In genomic region chr12:57891639-57892228, GRCh38 we compare ENCODE assay signal across 19 cellular contexts. TPM values are rescaled to one million over a fixed set of nuclear protein-coding genes. Genes with fewer than 3 reads are reported as not detected.
DNase-seq lines count a peak whose midpoint lies in the region; ATAC-seq and TF ChIP-seq lines count a peak whose summit lies in the region.
"Had no signal": no experiment of that assay in that cellular context is flagged by ENCODE, and none has a peak within 500 bp of the region (broad histone marks: within the 10 kb centered on the region; RNA-seq: fewer than 3 reads in every experiment).

No MANE protein-coding gene starts in this region.

- no peaks in the 10 kb centered on the region for H3K27me3 ChIP-seq in dorsolateral prefrontal cortex
- H3K27me3 ChIP-seq in muscle layer of duodenum (ENCODE audit: low read depth, low read length) = no peaks in the 10 kb centered on the region
- H3K27me3 ChIP-seq in thoracic aorta (replicated peaks; ENCODE audit: insufficient read depth) = no peaks in the 10 kb centered on the region
- H3K27me3 ChIP-seq in CD4-positive, alpha-beta T cell (ENCODE audit: control insufficient read depth, insufficient read depth, low read length) = no peaks in the 10 kb centered on the region

- no peak overlapping the region for H3K4me3 Mint-ChIP-seq in CD4-positive, alpha-beta T cell
- H3K4me3 Mint-ChIP-seq: activated naive CD4-positive, alpha-beta T cell treated with anti-CD3 and anti-CD28 coated beads, Interleukin-2, amount 10 ng/mL, durations not matched to agents 7 days and 5 days; natural killer cell treated with Interleukin-12 subunit alpha and Interleukin-12 subunit beta and Interleukin-15 and Interleukin-18, amount 100 ng/mL, for 72 hours; T-helper 1 cell treated with Interleukin-12 subunit alpha and Interleukin-12 subunit beta and Interleukin-4 antibody, amounts not matched to agents 30 μg/mL and 1 μg/mL, for 36 hours had no signal

- H3K27me3 Mint-ChIP-seq in CD4-positive, alpha-beta T cell = no peaks in the 10 kb centered on the region

- DNase-seq in SK-N-MC (ENCODE audit: low read depth, low spot score) (no peak), dorsolateral prefrontal cortex (peak in 2 of 10 donors; percentile 50 to 58), thoracic aorta (ENCODE audit: low spot score) (no peak), NCI-H128 (lab: John Stamatoyannopoulos, UW; ENCODE audit: unreplicated experiment) (no peak)
- DNase-seq in CD4-positive, alpha-beta T cell = no peak
- DNase-seq: activated CD4-positive, alpha-beta T cell treated with anti-CD3 and anti-CD28 coated beads for 1 hour; activated naive CD4-positive, alpha-beta T cell treated with anti-CD3 and anti-CD28 coated beads, Interleukin-2, amount 10 ng/mL, durations not matched to agents 7 days and 5 days; central memory CD4-positive, alpha-beta T cell; DMS153; hippocampal formation; NCI-H1417; NCI-H345; PC-9; stimulated activated naive CD4-positive, alpha-beta T cell had no signal

- no peak overlapping the region for H3K27ac Mint-ChIP-seq in CD4-positive, alpha-beta T cell
- H3K27ac Mint-ChIP-seq: activated naive CD4-positive, alpha-beta T cell treated with anti-CD3 and anti-CD28 coated beads, Interleukin-2, amount 10 ng/mL, durations not matched to agents 7 days and 5 days; T-helper 1 cell treated with Interleukin-12 subunit alpha and Interleukin-12 subunit beta and Interleukin-4 antibody, amounts not matched to agents 30 μg/mL and 1 μg/mL, for 36 hours had no signal

- peak overlapping the region; percentile 34; the same call in 1 of the 2 replicates for H3K27ac ChIP-seq in SK-N-MC
- peak overlapping the region in 58 of 59 donors; percentile 11 to 100 (median 99) for H3K27ac ChIP-seq in dorsolateral prefrontal cortex
- peak overlapping the region; percentile 57 for H3K27ac ChIP-seq in muscle layer of duodenum (ENCODE audit: low read length)
- H3K27ac ChIP-seq in thoracic aorta = peak overlapping the region; percentile 98
- H3K27ac ChIP-seq in CD4-positive, alpha-beta T cell (ENCODE audit: low read depth, low read length) = no peak overlapping the region

- H3K9me3 ChIP-seq in SK-N-MC (ENCODE audit: low read depth, low read length) (no peaks in the 10 kb centered on the region), muscle layer of duodenum (ENCODE audit: control insufficient read depth in 1 of 2, low read length in 2 of 2) (no peaks in the 10 kb centered on the region), thoracic aorta (no peaks in the 10 kb centered on the region)
- H3K9me3 ChIP-seq in CD4-positive, alpha-beta T cell (ENCODE audit: control insufficient read depth, low read length) = no peaks in the 10 kb centered on the region

- TF ChIP-seq CTCF in dorsolateral prefrontal cortex (IDR thresholded peaks at IDR 0.05 in 54 of 56, conservative IDR thresholded peaks at IDR 0.05 in 2 of 56; ENCODE audit: low read depth in 1 of 56, partially characterized antibody in 56 of 56) (no peak), thoracic aorta (IDR thresholded peaks at IDR 0.05) (no peak)
- TF ChIP-seq CTCF in CD4-positive, alpha-beta T cell (IDR thresholded peaks at IDR 0.05) = no peak

- intact Hi-C loops in dorsolateral prefrontal cortex (cut with DNase I) = no loop called here
- intact Hi-C loops in CD4-positive, alpha-beta T cell (cut with DNase I, micrococcal nuclease) = no loop called here

- H3K9ac ChIP-seq in SK-N-MC (ENCODE audit: insufficient read length) = no peak overlapping the region

- peaks cover 38% of the 10 kb centered on the region for H3K4me1 Mint-ChIP-seq in CD4-positive, alpha-beta T cell (ENCODE audit: low read depth)

- H3K9me3 Mint-ChIP-seq in CD4-positive, alpha-beta T cell = no peaks in the 10 kb centered on the region
- H3K9me3 Mint-ChIP-seq: activated naive CD4-positive, alpha-beta T cell treated with anti-CD3 and anti-CD28 coated beads, Interleukin-2, amount 10 ng/mL, durations not matched to agents 7 days and 5 days; natural killer cell treated with Interleukin-12 subunit alpha and Interleukin-12 subunit beta and Interleukin-15 and Interleukin-18, amount 100 ng/mL, for 72 hours; T-helper 1 cell treated with Interleukin-12 subunit alpha and Interleukin-12 subunit beta and Interleukin-4 antibody, amounts not matched to agents 30 μg/mL and 1 μg/mL, for 36 hours had no signal

- H3K4me1 ChIP-seq in muscle layer of duodenum (ENCODE audit: control insufficient read depth in 1 of 2, insufficient read depth in 2 of 2, low read length in 2 of 2) (peaks cover 61 to 66% of the 10 kb centered on the region in 2 donors), thoracic aorta (ENCODE audit: control insufficient read depth in 1 of 2, low read depth in 2 of 2) (peaks cover 68 to 97% of the 10 kb centered on the region in 2 donors)

- H3K4me3 ChIP-seq in SK-N-MC (no peak overlapping the region), dorsolateral prefrontal cortex (no peak overlapping the region), muscle layer of duodenum (ENCODE audit: low read depth in 1 of 2, low read length in 2 of 2) (no peak overlapping the region), thoracic aorta (no peak overlapping the region)
- H3K4me3 ChIP-seq: PC-9 had no signal

- H3K36me3 ChIP-seq in SK-N-MC (ENCODE audit: insufficient read depth, low read length) (no peaks in the 10 kb centered on the region), muscle layer of duodenum (ENCODE audit: control insufficient read depth in 1 of 2, insufficient read depth in 2 of 2, low read length in 2 of 2) (peaks cover 0 to 6% of the 10 kb centered on the region in 2 donors), thoracic aorta (no peaks in the 10 kb centered on the region)

- POLR2A ChIA-PET in CD4-positive, alpha-beta T cell (lab: Charles Lee) = no interaction called here

- CTCF ChIA-PET in CD4-positive, alpha-beta T cell (lab: Charles Lee) = interaction anchor here (0.6 kb wide), 1 partner anchor 43 kb away, joined by 3 read pairs; no protein-coding TSS in a partner anchor

- no peaks in the 10 kb centered on the region for H3K36me3 Mint-ChIP-seq in CD4-positive, alpha-beta T cell (ENCODE audit: low read depth)
- H3K36me3 Mint-ChIP-seq: activated naive CD4-positive, alpha-beta T cell treated with anti-CD3 and anti-CD28 coated beads, Interleukin-2, amount 10 ng/mL, durations not matched to agents 7 days and 5 days; natural killer cell treated with Interleukin-12 subunit alpha and Interleukin-12 subunit beta and Interleukin-15 and Interleukin-18, amount 100 ng/mL, for 72 hours had no signal

- ATAC-seq in thoracic aorta (ENCODE audit: insufficient number of reproducible peaks, low FRiP score, low read depth) (no peak), GM21526 (IDR thresholded peaks at IDR 0.05; ENCODE audit: low FRiP score, unreplicated experiment) (no peak), HG03442 (IDR thresholded peaks at IDR 0.05; ENCODE audit: unreplicated experiment) (no peak)
- ATAC-seq in CD4-positive, alpha-beta T cell (ENCODE audit: poor library complexity) = no peak
- ATAC-seq: natural killer cell treated with Interleukin-12 subunit alpha and Interleukin-12 subunit beta and Interleukin-15 and Interleukin-18, amount 100 ng/mL, for 72 hours had no signal

RNA-seq across cellular contexts. Expression of gene CTDSP2, which starts 45.2 kb away (rescaled TPM):
- total RNA-seq in dorsolateral prefrontal cortex (100 to 1,000 TPM in 102 of 120 experiments, 10 to 100 TPM in 18; 77.9 to 209 (median 117) TPM), thoracic aorta (100 to 1,000 TPM; 170 to 222 TPM)
- 10 to 100 TPM; 86.2 to 86.4 TPM for total RNA-seq in CD4-positive, alpha-beta T cell

RNA-seq across cellular contexts. Expression of gene ATP23, which starts 49.6 kb away (rescaled TPM):
- total RNA-seq in dorsolateral prefrontal cortex (10 to 100 TPM in 4 of 120 experiments, 1 to 10 TPM in 116; 2.6 to 12.1 (median 5.8) TPM), thoracic aorta (1 to 10 TPM; 4.4 to 7.4 TPM)
- 1 to 10 TPM; 5.3 to 5.6 TPM for total RNA-seq in CD4-positive, alpha-beta T cell
